In the genomic region with DNA sequence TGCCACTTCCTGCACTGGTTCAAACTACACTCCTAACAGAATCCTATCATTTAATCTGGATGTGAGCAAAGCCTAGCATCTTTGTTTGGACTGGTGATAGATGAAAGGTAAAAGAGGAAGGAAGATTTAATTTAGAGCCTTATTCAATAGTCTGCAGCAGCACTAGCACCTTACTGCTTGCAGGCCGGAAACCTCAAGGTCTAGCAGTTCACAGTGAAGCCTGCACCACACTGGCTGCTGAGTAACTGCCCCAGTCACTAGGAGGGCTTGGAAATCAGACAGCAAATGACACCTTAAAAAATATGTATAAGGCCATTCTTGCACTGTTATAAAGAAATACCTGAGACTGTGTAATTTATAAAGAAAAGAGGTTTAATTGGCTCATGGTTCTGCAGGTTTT, we compare ENCODE assay signal across 13 cellular contexts.
DNase-seq lines count a peak whose midpoint lies in the region; ATAC-seq, FAIRE-seq and TF ChIP-seq lines count a peak whose summit lies in the region.
"Had no signal": no experiment of that assay in that cellular context is flagged by ENCODE, and none has a peak within 500 bp of the region (broad histone marks: within the 10 kb centered on the region; RNA-seq: fewer than 3 reads in every experiment).

No MANE protein-coding gene starts in this region.

- intact Hi-C loops in activated T-helper 2 cell treated with anti-CD3 and anti-CD28 coated beads, Interferon-gamma antibody, Interleukin-2, Interleukin-4, amounts not matched to agents 10 μg/mL and 5 μg/mL and 100 μg/mL, durations not matched to agents 14 hours and 24 hours and 36 hours (cut with micrococcal nuclease): no loop called here

- no peaks in the 10 kb centered on the region for H3K27me3 ChIP-seq in HL-60 (ENCODE audit: insufficient read depth, poor library complexity, severe bottlenecking)
- H3K27me3 ChIP-seq in H9 (ENCODE audit: insufficient read depth, low read length): no peaks in the 10 kb centered on the region
- H3K27me3 ChIP-seq: BE2C, uterus had no signal

- no peaks in the 10 kb centered on the region for H4K20me1 ChIP-seq in H9 (ENCODE audit: control insufficient read depth, insufficient read depth, insufficient read length)

- no peak overlapping the region for H4K8ac ChIP-seq in H9 (replicated peaks; ENCODE audit: insufficient read length, low read depth, low read length)

- no peak for FAIRE-seq in HTR-8/SVneo (lab: Jason Lieb, UNC)
- FAIRE-seq: islet of Langerhans had no signal

- no peak overlapping the region for H3K9ac ChIP-seq in H9 (ENCODE audit: extremely low read depth, insufficient read length, low read length)

- no peak overlapping the region for H2BK20ac ChIP-seq in H9 (ENCODE audit: low read depth, low read length, poor library complexity, severe bottlenecking)

- no peaks in the 10 kb centered on the region for H3K79me1 ChIP-seq in H9 (ENCODE audit: insufficient read depth, low read depth, low read length, poor library complexity, severe bottlenecking)

- DNase-seq in stimulated activated CD4-positive, alpha-beta T cell treated with anti-CD3 and anti-CD28 coated beads, Interleukin-4, amount 100 ng/mL, for 24 hours: peak; percentile 3
- no peak for DNase-seq in stimulated activated CD4-positive, alpha-beta T cell treated with anti-CD3 and anti-CD28 coated beads, Interleukin-4, amount 100 ng/mL, for 1 hour
- peak in 1 of 2 experiments; percentile 85 for DNase-seq in HL-60 (ENCODE audit: low read depth in 1 of 2, low spot score in 1 of 2)
- peak; percentile 8 for DNase-seq in activated T-helper 2 cell treated with anti-CD3 and anti-CD28 coated beads, Interferon-gamma antibody, Interleukin-2, Interleukin-4, amounts not matched to agents 10 μg/mL and 5 μg/mL and 100 μg/mL, durations not matched to agents 14 hours and 24 hours and 36 hours (ENCODE audit: low spot score)
- DNase-seq in stimulated activated naive CD8-positive, alpha-beta T cell treated with anti-CD3 and anti-CD28 coated beads, Interleukin-15, Interleukin-2, amounts not matched to agents 100 U/mL and 50 U/mL, for 24 hours: peak; percentile 7
- DNase-seq in substantia nigra (lab: John Stamatoyannopoulos, UW): no peak
- no peak for DNase-seq in HTR-8/SVneo (ENCODE audit: insufficient read length, low spot score)
- DNase-seq in H9: no peak
- DNase-seq: BE2C, NCI-H1105, NCI-H748 treated with DMSO at 0.1 percent for 48 hours, uterus had no signal

- H2AFZ ChIP-seq in H9 (ENCODE audit: low read length): no peak overlapping the region

- no peak overlapping the region for H3K23ac ChIP-seq in H9 (ENCODE audit: insufficient read length, low read depth, low read length)

- H3K27ac ChIP-seq in HL-60 (replicated peaks): peak overlapping the region; percentile 51
- H3K27ac ChIP-seq in substantia nigra (ENCODE audit: low read depth, low read length, poor library complexity, severe bottlenecking): no peak overlapping the region
- no peak overlapping the region for H3K27ac ChIP-seq in H9 (ENCODE audit: insufficient read length, low read depth, low read length)
- H3K27ac ChIP-seq: uterus had no signal

- H4K5ac ChIP-seq in H9 (ENCODE audit: insufficient read length, low read depth, low read length): no peak overlapping the region

- no peak overlapping the region for H2BK12ac ChIP-seq in H9 (ENCODE audit: insufficient read length, low read depth, low read length)

- H3K79me2 ChIP-seq in H9 (ENCODE audit: insufficient read depth, low read length): no peaks in the 10 kb centered on the region

- H2BK15ac ChIP-seq in H9 (ENCODE audit: low read depth, low read length): no peak overlapping the region

- H3K14ac ChIP-seq in H9 (ENCODE audit: insufficient read depth, low read length): no peak overlapping the region

- peaks cover 12% of the 10 kb centered on the region for H3K4me1 Mint-ChIP-seq in activated T-helper 2 cell treated with anti-CD3 and anti-CD28 coated beads, Interferon-gamma antibody, Interleukin-2, Interleukin-4, amounts not matched to agents 10 μg/mL and 5 μg/mL and 100 μg/mL, durations not matched to agents 14 hours and 24 hours and 36 hours (ENCODE audit: low read depth)
- H3K4me1 Mint-ChIP-seq in H9: peaks cover 12 to 14% of the 10 kb centered on the region in 2 experiments

- H3K23me2 ChIP-seq in H9 (ENCODE audit: insufficient read length, low read depth, low read length, poor library complexity, severe bottlenecking): no peaks in the 10 kb centered on the region

- no peak overlapping the region for H2BK120ac ChIP-seq in H9 (ENCODE audit: low read depth, low read length, poor library complexity, severe bottlenecking)

- no peak overlapping the region for H3K4me3 ChIP-seq in HL-60 (replicated peaks; ENCODE audit: insufficient read depth, low read length)
- H3K4me3 ChIP-seq: uterus had no signal

- no peaks in the 10 kb centered on the region for H3K9me3 ChIP-seq in H9 (ENCODE audit: control insufficient read depth, low read depth, low read length)
- H3K9me3 ChIP-seq: BE2C, uterus had no signal

- H3K9me3 Mint-ChIP-seq in activated T-helper 2 cell treated with anti-CD3 and anti-CD28 coated beads, Interferon-gamma antibody, Interleukin-2, Interleukin-4, amounts not matched to agents 10 μg/mL and 5 μg/mL and 100 μg/mL, durations not matched to agents 14 hours and 24 hours and 36 hours: no peaks in the 10 kb centered on the region
- peaks cover 33 to 35% of the 10 kb centered on the region in 2 experiments for H3K9me3 Mint-ChIP-seq in H9

- H2AK5ac ChIP-seq in H9 (ENCODE audit: insufficient read length, low read length): no peak overlapping the region

- H3K27me3 Mint-ChIP-seq in activated T-helper 2 cell treated with anti-CD3 and anti-CD28 coated beads, Interferon-gamma antibody, Interleukin-2, Interleukin-4, amounts not matched to agents 10 μg/mL and 5 μg/mL and 100 μg/mL, durations not matched to agents 14 hours and 24 hours and 36 hours (ENCODE audit: low read depth): no peaks in the 10 kb centered on the region
- no peaks in the 10 kb centered on the region for H3K27me3 Mint-ChIP-seq in H9 (ENCODE audit: low read depth)

- no peak overlapping the region for H3K4me2 ChIP-seq in H9 (ENCODE audit: insufficient read depth, insufficient read length, low read length)

- no peaks in the 10 kb centered on the region for H3K4me1 ChIP-seq in H9 (ENCODE audit: insufficient read depth, low read length)
- H3K4me1 ChIP-seq: BE2C, uterus had no signal

- H3K56ac ChIP-seq in H9 (ENCODE audit: insufficient read length, low read depth, low read length): no peak overlapping the region

- peak overlapping the region; percentile 22 for H3K27ac Mint-ChIP-seq in activated T-helper 2 cell treated with anti-CD3 and anti-CD28 coated beads, Interferon-gamma antibody, Interleukin-2, Interleukin-4, amounts not matched to agents 10 μg/mL and 5 μg/mL and 100 μg/mL, durations not matched to agents 14 hours and 24 hours and 36 hours
- H3K27ac Mint-ChIP-seq in H9: no peak overlapping the region

- H3K4me3 Mint-ChIP-seq in activated T-helper 2 cell treated with anti-CD3 and anti-CD28 coated beads, Interferon-gamma antibody, Interleukin-2, Interleukin-4, amounts not matched to agents 10 μg/mL and 5 μg/mL and 100 μg/mL, durations not matched to agents 14 hours and 24 hours and 36 hours (ENCODE audit: low read depth): no peak overlapping the region
- H3K4me3 Mint-ChIP-seq in H9: no peak overlapping the region

- WGBS in H9 (ENCODE audit: extremely low coverage, insufficient read length, low lambda C conversion rate): no CpG with 5 or more reads among the region's 1 CpG

- H3T11ph ChIP-seq in H9 (ENCODE audit: low read length): no peak overlapping the region

- H2BK5ac ChIP-seq in H9 (ENCODE audit: insufficient read length, low read length): no peak overlapping the region

- H4K91ac ChIP-seq in H9 (ENCODE audit: insufficient read length, low read depth, low read length): no peak overlapping the region

- no peak overlapping the region for H3K4ac ChIP-seq in H9 (ENCODE audit: low read depth, low read length)

- no peak overlapping the region for H3K18ac ChIP-seq in H9 (ENCODE audit: insufficient read length, low read depth, low read length)

- H3K36me3 Mint-ChIP-seq in activated T-helper 2 cell treated with anti-CD3 and anti-CD28 coated beads, Interferon-gamma antibody, Interleukin-2, Interleukin-4, amounts not matched to agents 10 μg/mL and 5 μg/mL and 100 μg/mL, durations not matched to agents 14 hours and 24 hours and 36 hours (ENCODE audit: low read depth): no peaks in the 10 kb centered on the region
- peaks cover 6 to 33% (median 29%) of the 10 kb centered on the region in 3 experiments; a peak in 6 of 7 replicates for H3K36me3 Mint-ChIP-seq in H9 (ENCODE audit: insufficient read depth in 1 of 3, low read depth in 3 of 3)

- TF ChIP-seq CTCF in HL-60 (IDR thresholded peaks at IDR 0.05; ENCODE audit: insufficient read depth, low read length) (no peak), H9 (conservative IDR thresholded peaks at IDR 0.05) (no peak)

- no peak for ATAC-seq in stimulated activated naive CD8-positive, alpha-beta T cell treated with anti-CD3 and anti-CD28 coated beads, Interleukin-15, Interleukin-2, amounts not matched to agents 100 U/mL and 50 U/mL, for 24 hours

Comparison
In these comparisons a context has a peak if more than half of its experiments do, and no peak if none do; other contexts are left out.
1. DNase-seq: peak in stimulated activated CD4-positive, alpha-beta T cell treated with anti-CD3 and anti-CD28 coated beads, Interleukin-4, amount 100 ng/mL, for 24 hours (single experiment), activated T-helper 2 cell treated with anti-CD3 and anti-CD28 coated beads, Interferon-gamma antibody, Interleukin-2, Interleukin-4, amounts not matched to agents 10 μg/mL and 5 μg/mL and 100 μg/mL, durations not matched to agents 14 hours and 24 hours and 36 hours (single experiment) and stimulated activated naive CD8-positive, alpha-beta T cell treated with anti-CD3 and anti-CD28 coated beads, Interleukin-15, Interleukin-2, amounts not matched to agents 100 U/mL and 50 U/mL, for 24 hours (single experiment); none in stimulated activated CD4-positive, alpha-beta T cell treated with anti-CD3 and anti-CD28 coated beads, Interleukin-4, amount 100 ng/mL, for 1 hour (single experiment), substantia nigra (0 of 49), HTR-8/SVneo (single experiment) and H9 (single experiment).